In the genomic region with DNA sequence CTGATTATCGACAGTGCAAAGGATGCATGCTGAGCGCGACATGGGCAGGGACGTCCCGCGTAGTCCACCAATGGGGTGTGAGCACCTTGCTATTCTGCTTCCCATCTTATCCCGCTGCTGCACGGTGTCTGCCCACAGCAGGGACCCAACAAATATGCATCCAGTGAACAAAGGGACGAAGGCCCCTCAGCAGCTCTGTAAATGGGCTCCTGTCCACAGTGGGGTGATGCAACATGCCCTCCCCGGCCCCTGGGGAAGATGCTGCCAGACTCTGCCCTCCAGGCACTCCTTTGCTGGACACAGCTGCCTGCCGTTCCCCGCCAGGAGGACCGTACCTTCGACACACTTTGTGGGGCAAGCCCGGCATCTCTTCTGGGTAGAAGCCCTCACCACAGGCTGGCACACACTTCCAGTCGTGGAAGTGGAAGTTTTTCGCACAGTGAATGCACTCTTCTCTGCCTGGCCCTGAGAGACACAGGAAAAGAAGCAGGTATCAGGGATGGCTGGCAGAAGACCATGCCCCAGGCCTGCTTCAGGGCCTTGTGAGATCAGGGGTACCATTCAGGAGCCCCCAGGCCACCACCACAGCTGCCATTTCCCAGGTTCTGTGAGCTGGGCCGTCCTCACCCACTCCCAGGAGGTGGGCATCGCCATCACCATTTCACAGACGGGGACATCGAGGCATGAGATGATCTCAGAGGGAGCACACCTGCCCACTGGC, we compare ENCODE assay signal across 1 cellular context.
TF ChIP-seq lines count a peak whose summit lies in the region.

No MANE protein-coding gene starts in this region.

TF ChIP-seq in H1, 55 proteins besides CTCF, POLR2A, EP300 and RAD21:
- TF ChIP-seq JUN (IDR thresholded peaks at IDR 0.05; ENCODE audit: low read depth, low read length) = no peak
- no peak for TF ChIP-seq TBP (IDR thresholded peaks at IDR 0.05; ENCODE audit: low read depth, low read length)
